23 cellular contexts compared by ENCODE assay signal in the genomic region with DNA sequence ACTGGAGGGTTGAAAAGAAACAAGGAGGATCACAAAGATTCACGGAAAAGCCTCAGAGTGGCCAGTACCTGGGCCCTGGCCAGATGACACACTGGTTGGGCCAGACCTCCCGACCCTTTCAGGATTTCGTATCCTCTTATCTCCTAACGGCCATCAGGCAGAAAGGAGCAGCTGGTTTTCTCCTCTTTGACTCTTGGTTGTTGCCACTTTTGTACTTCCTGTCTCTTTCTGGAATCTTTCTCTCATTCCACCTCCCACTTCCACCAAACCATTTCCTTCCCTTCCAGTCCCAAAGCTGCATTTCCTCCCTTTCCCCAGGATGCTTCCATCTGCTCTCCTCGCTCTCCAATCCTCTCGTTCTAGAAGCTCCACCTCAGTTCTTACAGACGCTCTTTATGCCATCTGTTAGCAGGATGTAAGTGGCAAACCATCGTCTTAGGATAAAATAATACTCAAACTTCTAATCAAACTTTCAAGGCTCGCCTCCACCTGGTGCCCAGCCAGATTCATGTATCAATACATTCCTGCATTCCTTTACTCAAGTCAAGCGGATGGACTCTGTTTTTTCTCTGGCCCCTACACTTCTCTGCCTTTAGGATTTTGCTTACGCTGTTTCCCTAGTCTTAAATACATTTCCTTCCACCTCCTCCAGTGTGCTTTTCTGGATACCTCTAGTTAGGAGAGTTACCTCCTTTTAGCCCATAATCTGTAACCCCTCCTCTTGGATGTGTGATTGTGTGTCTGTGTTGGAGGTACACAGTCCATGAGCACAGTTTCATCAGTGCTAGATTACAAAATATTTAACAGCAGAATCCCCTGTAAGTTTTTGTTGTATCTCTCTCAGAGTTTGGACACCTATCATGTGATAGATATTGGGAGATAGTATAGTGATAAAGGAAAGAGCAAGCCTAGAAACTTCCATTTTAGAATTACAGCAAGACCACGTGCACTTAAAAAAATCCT.
A peak's percentile ranks its signal among the peaks of the same experiment; 100 is the strongest.
DNase-seq lines count a peak whose midpoint lies in the region; ATAC-seq, FAIRE-seq and TF ChIP-seq lines count a peak whose summit lies in the region.
"Had no signal": no experiment of that assay in that cellular context is flagged by ENCODE, and none has a peak within 500 bp of the region (broad histone marks: within the 10 kb centered on the region; RNA-seq: fewer than 3 reads in every experiment).

No MANE protein-coding gene starts in this region.

- no peak for TF ChIP-seq CTCF in WTC11 (IDR thresholded peaks at IDR 0.05)
- no peak for TF ChIP-seq CTCF in ovary (IDR thresholded peaks at IDR 0.05)

- peaks cover 5% of the 10 kb centered on the region for H3K4me1 ChIP-seq in ovary (ENCODE audit: insufficient read depth)
- H3K4me1 ChIP-seq in effector memory CD4-positive, alpha-beta T cell (ENCODE audit: control insufficient read depth, insufficient read depth, low read length, poor library complexity, severe bottlenecking), result no peaks in the 10 kb centered on the region
- H3K4me1 ChIP-seq: foreskin keratinocyte had no signal

- TF ChIP-seq EP300 in ovary (IDR thresholded peaks at IDR 0.05), result no peak

- H3K27me3 Mint-ChIP-seq in WTC11 (ENCODE audit: low read depth), result no peaks in the 10 kb centered on the region

- TF ChIP-seq POLR2A in ovary (IDR thresholded peaks at IDR 0.05), result no peak

- WGBS in ovary, 3 donors, result 34 to 52% (median 40%) methylated on average over 12 of the region's 12 CpGs

- H3K9me3 ChIP-seq in ovary, result no peaks in the 10 kb centered on the region
- H3K9me3 ChIP-seq in effector memory CD4-positive, alpha-beta T cell (ENCODE audit: control insufficient read depth, low read length), result no peaks in the 10 kb centered on the region

- CTCF ChIA-PET in WTC11 (lab: Charles Lee), result interaction anchor here (1.0 to 1.3 kb wide), 5 partner anchors 8 to 132 kb away, joined by 3 to 5 read pairs (median 3); no protein-coding TSS in a partner anchor

- H3K36me3 ChIP-seq in ovary, result no peaks in the 10 kb centered on the region
- H3K36me3 ChIP-seq in effector memory CD4-positive, alpha-beta T cell (ENCODE audit: control insufficient read depth, insufficient read depth, low read length), result no peaks in the 10 kb centered on the region

- ATAC-seq in WTC11, result peak; percentile 52
- ATAC-seq in left ventricle myocardium superior, result peak; percentile 60
- no peak for ATAC-seq in HG03139 (IDR thresholded peaks at IDR 0.05; ENCODE audit: unreplicated experiment)
- no peak for ATAC-seq in GM21515 (IDR thresholded peaks at IDR 0.05; ENCODE audit: unreplicated experiment)
- ATAC-seq: foreskin keratinocyte had no signal

- H3K27ac Mint-ChIP-seq in WTC11, result peak overlapping the region; percentile 97
- H3K27ac Mint-ChIP-seq: immature natural killer cell; stimulated activated naive CD8-positive, alpha-beta T cell treated with anti-CD3 and anti-CD28 coated beads, Interleukin-15, Interleukin-2, amounts not matched to agents 100 ng/mL and 50 ng/mL, for 24 hours had no signal

- no peak overlapping the region for H3K27ac ChIP-seq in ovary
- H3K27ac ChIP-seq in effector memory CD4-positive, alpha-beta T cell (ENCODE audit: insufficient read depth, low read length, poor library complexity, severe bottlenecking), result no peak overlapping the region
- H3K27ac ChIP-seq: foreskin keratinocyte, HL-60 had no signal

- peaks cover 76% of the 10 kb centered on the region for H3K4me1 Mint-ChIP-seq in WTC11
- H3K4me1 Mint-ChIP-seq: immature natural killer cell had no signal

- intact Hi-C loops in left ventricle myocardium superior (cut with micrococcal nuclease), result no loop called here
- intact Hi-C loops in ovary (cut with DNase I), result no loop called here

- H3K36me3 Mint-ChIP-seq in WTC11, result peaks cover 14% of the 10 kb centered on the region

- H3K4me3 ChIP-seq in ovary, result no peak overlapping the region
- no peak overlapping the region for H3K4me3 ChIP-seq in effector memory CD4-positive, alpha-beta T cell (ENCODE audit: insufficient read depth, low read depth, low read length, poor library complexity, severe bottlenecking)

- peak overlapping the region; percentile 5; the same call in 1 of the 2 replicates for H3K4me3 Mint-ChIP-seq in WTC11
- H3K4me3 Mint-ChIP-seq: immature natural killer cell; stimulated activated naive CD8-positive, alpha-beta T cell treated with anti-CD3 and anti-CD28 coated beads, Interleukin-15, Interleukin-2, amounts not matched to agents 100 ng/mL and 50 ng/mL, for 24 hours had no signal

- 0 out of 2 replicates have a peak, but pooled peaks cover 3% of the 10 kb centered on the region for H3K9me3 Mint-ChIP-seq in WTC11
- H3K9me3 Mint-ChIP-seq: immature natural killer cell; stimulated activated naive CD8-positive, alpha-beta T cell treated with anti-CD3 and anti-CD28 coated beads, Interleukin-15, Interleukin-2, amounts not matched to agents 100 ng/mL and 50 ng/mL, for 24 hours had no signal

- POLR2A ChIA-PET in WTC11 (lab: Charles Lee), result interaction anchor here (1.2 kb wide), 1 partner anchor 8 kb away, joined by 4 read pairs; no protein-coding TSS in a partner anchor

- FAIRE-seq in urothelium cell line (lab: Jason Lieb, UNC), result no peak
- FAIRE-seq: GM12892 had no signal

- DNase-seq in ELF-1 (ENCODE audit: low read depth, low spot score) (peak; percentile 30), WTC11 (ENCODE audit: low spot score) (no peak), left ventricle myocardium superior (peak; percentile 40), ovary (peak in 3 of 5 donors; percentile 14 to 41 (median 27)), urothelium cell line (ENCODE audit: low spot score) (no peak)
- DNase-seq in effector memory CD4-positive, alpha-beta T cell, result no peak
- DNase-seq: activated CD4-positive, alpha-beta T cell treated with anti-CD3 and anti-CD28 coated beads for 1 hour; activated gamma-delta T cell treated with Interleukin-2 at 50 U/mL for 16 hours; Calu3; effector CD8-positive, alpha-beta T cell; foreskin keratinocyte; GDM1; immature natural killer cell; Karpas-422; NCI-H1436; NCI-H2227 treated with DMSO at 0.1 percent for 48 hours; NK-92 treated with Interleukin-12 subunit alpha and Interleukin-12 subunit beta, amount 100 ng/mL, for 24 hours; stimulated activated CD4-positive, alpha-beta T cell treated with anti-CD3 and anti-CD28 coated beads, Interleukin-12 subunit alpha, Interleukin-12 subunit beta, amount 100 ng/mL, for 4 hours had no signal

- H3K27me3 ChIP-seq in ovary, result no peaks in the 10 kb centered on the region
- H3K27me3 ChIP-seq in effector memory CD4-positive, alpha-beta T cell (replicated peaks; ENCODE audit: control insufficient read depth, insufficient read depth, low read length, poor library complexity, severe bottlenecking), result no peaks in the 10 kb centered on the region
- H3K27me3 ChIP-seq: foreskin keratinocyte had no signal

TF ChIP-seq in WTC11, 78 proteins besides CTCF, POLR2A, EP300 and RAD21 (continues in another document):
- TF ChIP-seq CREM (CRISPR knock-in tag; IDR thresholded peaks at IDR 0.05) (no peak), ZNF121 (CRISPR knock-in tag; IDR thresholded peaks at IDR 0.05) (peak; percentile 4; the same call in 1 of the 2 replicates), SOX15 (CRISPR knock-in tag; IDR thresholded peaks at IDR 0.05) (no peak), TEAD1 (CRISPR knock-in tag; IDR thresholded peaks at IDR 0.05) (no peak), GABPB1 (CRISPR knock-in tag; IDR thresholded peaks at IDR 0.05) (no peak)
- TF ChIP-seq, protein P1, sequence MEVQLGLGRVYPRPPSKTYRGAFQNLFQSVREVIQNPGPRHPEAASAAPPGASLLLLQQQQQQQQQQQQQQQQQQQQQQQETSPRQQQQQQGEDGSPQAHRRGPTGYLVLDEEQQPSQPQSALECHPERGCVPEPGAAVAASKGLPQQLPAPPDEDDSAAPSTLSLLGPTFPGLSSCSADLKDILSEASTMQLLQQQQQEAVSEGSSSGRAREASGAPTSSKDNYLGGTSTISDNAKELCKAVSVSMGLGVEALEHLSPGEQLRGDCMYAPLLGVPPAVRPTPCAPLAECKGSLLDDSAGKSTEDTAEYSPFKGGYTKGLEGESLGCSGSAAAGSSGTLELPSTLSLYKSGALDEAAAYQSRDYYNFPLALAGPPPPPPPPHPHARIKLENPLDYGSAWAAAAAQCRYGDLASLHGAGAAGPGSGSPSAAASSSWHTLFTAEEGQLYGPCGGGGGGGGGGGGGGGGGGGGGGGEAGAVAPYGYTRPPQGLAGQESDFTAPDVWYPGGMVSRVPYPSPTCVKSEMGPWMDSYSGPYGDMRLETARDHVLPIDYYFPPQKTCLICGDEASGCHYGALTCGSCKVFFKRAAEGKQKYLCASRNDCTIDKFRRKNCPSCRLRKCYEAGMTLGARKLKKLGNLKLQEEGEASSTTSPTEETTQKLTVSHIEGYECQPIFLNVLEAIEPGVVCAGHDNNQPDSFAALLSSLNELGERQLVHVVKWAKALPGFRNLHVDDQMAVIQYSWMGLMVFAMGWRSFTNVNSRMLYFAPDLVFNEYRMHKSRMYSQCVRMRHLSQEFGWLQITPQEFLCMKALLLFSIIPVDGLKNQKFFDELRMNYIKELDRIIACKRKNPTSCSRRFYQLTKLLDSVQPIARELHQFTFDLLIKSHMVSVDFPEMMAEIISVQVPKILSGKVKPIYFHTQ (CRISPR knock-in tag; IDR thresholded peaks at IDR 0.05), result no peak
- TF ChIP-seq, protein P2, sequence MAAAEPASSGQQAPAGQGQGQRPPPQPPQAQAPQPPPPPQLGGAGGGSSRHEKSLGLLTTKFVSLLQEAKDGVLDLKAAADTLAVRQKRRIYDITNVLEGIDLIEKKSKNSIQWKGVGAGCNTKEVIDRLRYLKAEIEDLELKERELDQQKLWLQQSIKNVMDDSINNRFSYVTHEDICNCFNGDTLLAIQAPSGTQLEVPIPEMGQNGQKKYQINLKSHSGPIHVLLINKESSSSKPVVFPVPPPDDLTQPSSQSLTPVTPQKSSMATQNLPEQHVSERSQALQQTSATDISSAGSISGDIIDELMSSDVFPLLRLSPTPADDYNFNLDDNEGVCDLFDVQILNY (CRISPR knock-in tag; IDR thresholded peaks at IDR 0.05), result no peak
- TF ChIP-seq, protein P3, sequence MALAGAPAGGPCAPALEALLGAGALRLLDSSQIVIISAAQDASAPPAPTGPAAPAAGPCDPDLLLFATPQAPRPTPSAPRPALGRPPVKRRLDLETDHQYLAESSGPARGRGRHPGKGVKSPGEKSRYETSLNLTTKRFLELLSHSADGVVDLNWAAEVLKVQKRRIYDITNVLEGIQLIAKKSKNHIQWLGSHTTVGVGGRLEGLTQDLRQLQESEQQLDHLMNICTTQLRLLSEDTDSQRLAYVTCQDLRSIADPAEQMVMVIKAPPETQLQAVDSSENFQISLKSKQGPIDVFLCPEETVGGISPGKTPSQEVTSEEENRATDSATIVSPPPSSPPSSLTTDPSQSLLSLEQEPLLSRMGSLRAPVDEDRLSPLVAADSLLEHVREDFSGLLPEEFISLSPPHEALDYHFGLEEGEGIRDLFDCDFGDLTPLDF (CRISPR knock-in tag; IDR thresholded peaks at IDR 0.05), result no peak
- TF ChIP-seq, protein P4, sequence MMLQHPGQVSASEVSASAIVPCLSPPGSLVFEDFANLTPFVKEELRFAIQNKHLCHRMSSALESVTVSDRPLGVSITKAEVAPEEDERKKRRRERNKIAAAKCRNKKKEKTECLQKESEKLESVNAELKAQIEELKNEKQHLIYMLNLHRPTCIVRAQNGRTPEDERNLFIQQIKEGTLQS (CRISPR knock-in tag; conservative IDR thresholded peaks at IDR 0.05), result no peak

Comparison
In these comparisons a context has a peak if more than half of its experiments do, and no peak if none do; other contexts are left out.
1. DNase-seq: peak in ELF-1 (single experiment), left ventricle myocardium superior (single experiment) and ovary (3 of 5); none in WTC11 (single experiment), urothelium cell line (single experiment) and effector memory CD4-positive, alpha-beta T cell (0 of 3).
2. ATAC-seq: peak in WTC11 (single experiment) and left ventricle myocardium superior (single experiment); none in HG03139 (single experiment) and GM21515 (single experiment).